ENCODE assay signal across 1 cellular context in the genomic region with DNA sequence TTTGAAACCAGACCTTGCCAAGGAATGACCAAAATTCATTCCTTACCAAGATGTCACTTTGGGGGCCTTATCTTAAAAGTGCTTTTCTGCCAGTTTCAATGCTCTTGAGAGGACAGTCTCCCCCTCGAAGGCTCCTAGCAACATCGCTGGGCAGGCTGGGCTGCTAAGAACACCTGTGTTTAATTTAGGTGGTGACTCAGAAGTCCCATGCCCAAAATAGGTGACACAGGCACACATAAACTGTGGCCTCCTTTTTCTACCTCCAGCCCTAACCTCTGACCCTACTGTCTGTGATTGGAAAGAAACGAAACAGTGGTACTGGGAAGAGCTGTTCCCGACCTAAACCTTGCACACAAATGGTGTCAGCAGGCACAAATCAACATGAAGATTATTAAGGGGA.
TF ChIP-seq lines count a peak whose summit lies in the region.

No MANE protein-coding gene starts in this region.

TF ChIP-seq in IMR-90, 13 proteins besides CTCF, POLR2A, EP300 and RAD21:
- TF ChIP-seq NFE2L2 (IDR thresholded peaks at IDR 0.05; ENCODE audit: low read depth, low read length) (no peak), SMC3 (IDR thresholded peaks at IDR 0.05; ENCODE audit: low read depth, low read length) (no peak), FOS (IDR thresholded peaks at IDR 0.05; ENCODE audit: low read depth, low read length) (no peak), MAFK (IDR thresholded peaks at IDR 0.05; ENCODE audit: low read depth, low read length) (no peak)
- TF ChIP-seq, protein P1, sequence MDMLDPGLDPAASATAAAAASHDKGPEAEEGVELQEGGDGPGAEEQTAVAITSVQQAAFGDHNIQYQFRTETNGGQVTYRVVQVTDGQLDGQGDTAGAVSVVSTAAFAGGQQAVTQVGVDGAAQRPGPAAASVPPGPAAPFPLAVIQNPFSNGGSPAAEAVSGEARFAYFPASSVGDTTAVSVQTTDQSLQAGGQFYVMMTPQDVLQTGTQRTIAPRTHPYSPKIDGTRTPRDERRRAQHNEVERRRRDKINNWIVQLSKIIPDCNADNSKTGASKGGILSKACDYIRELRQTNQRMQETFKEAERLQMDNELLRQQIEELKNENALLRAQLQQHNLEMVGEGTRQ (IDR thresholded peaks at IDR 0.05; ENCODE audit: low read depth, low read length) = no peak
